Comparison of ENCODE assay signal across 8 cellular contexts in genomic region chr11:75399344-75400109, GRCh38. TPM values are rescaled to one million over a fixed set of nuclear protein-coding genes. Genes with fewer than 3 reads are reported as not detected.
DNase-seq lines count a peak whose midpoint lies in the region; ATAC-seq and TF ChIP-seq lines count a peak whose summit lies in the region.

Gene RPS3, plus strand, starts transcription at chr11:75399518. Its CDS starts 30 bp downstream, at chr11:75399548.

- peak; percentile 89 for ATAC-seq in HG02884 (IDR thresholded peaks at IDR 0.05; ENCODE audit: unreplicated experiment)

- TF ChIP-seq POLR2A in GM15510 (IDR thresholded peaks at IDR 0.05; ENCODE audit: borderline replicate concordance, extremely low read depth, insufficient read length): peak; percentile 99

- DNase-seq in NCI-H1694 treated with DMSO at 0.1 percent for 48 hours (lab: John Stamatoyannopoulos, UW) (peak; percentile 81), anterior cingulate cortex (lab: John Stamatoyannopoulos, UW) (peak; percentile 24 to 94 (median 85)), hepatic stellate cell (ENCODE audit: low spot score) (peak; percentile 89), renal cortical epithelial cell (ENCODE audit: low read depth) (peak; percentile 82), cortex of kidney (lab: John Stamatoyannopoulos, UW) (no peak)

- intact Hi-C loops in T-helper 2 cell treated with Interferon-gamma antibody and Interleukin-4, amounts not matched to agents 100 ng/mL and 5 ng/mL, for 36 hours (cut with micrococcal nuclease): no loop called here

RNA-seq across cellular contexts. Expression of gene RPS3, which starts in this region (rescaled TPM):
- total RNA-seq in T-helper 2 cell treated with Interferon-gamma antibody and Interleukin-4, amounts not matched to agents 100 ng/mL and 5 ng/mL, for 36 hours: 3,452 and 3,478 TPM in 2 replicates
- 1,041 and 1,094 TPM in 2 replicates for total RNA-seq in renal cortical epithelial cell
